In the genomic region with DNA sequence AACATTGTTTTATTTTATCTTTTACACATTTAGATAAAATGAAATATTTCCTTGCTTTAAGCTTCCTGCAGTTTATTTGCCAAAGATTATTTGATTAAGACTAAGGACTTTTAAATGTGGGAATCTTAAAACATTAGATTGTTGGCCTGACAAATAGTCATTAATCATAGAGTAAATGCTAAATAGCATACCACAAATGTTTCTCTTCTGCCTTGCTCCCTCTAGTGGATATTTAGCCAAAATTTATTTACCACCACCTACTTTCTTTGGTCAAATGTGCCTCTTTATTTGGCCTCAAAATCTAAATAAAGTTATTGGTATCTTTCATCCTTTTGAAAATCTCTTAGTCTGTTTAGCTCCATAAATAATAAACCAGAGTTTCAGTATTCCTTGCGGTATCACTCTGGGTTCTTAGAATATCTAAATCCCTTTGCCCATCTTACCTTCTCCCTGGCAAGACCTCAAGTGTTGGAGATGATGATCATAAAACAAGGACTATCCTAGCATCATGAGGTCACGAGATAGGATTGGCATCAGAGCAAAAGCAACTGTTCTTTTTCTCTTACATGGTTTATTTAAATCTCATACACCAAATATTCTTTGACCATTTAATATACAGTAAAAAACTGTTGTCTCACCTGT, we compare ENCODE assay signal across 8 cellular contexts.
DNase-seq lines count a peak whose midpoint lies in the region; ATAC-seq and TF ChIP-seq lines count a peak whose summit lies in the region.

No MANE protein-coding gene starts in this region.

- WGBS in mesendoderm (ENCODE audit: extremely low coverage, insufficient coverage, low lambda C conversion rate): no CpG with 5 or more reads among the region's 2 CpGs

- no peak overlapping the region for H3K18ac ChIP-seq in mesendoderm (ENCODE audit: low read length)

- H3K27ac ChIP-seq in HEK293 (ENCODE audit: extremely low read depth, low read depth, low read length): no peak overlapping the region
- H3K27ac ChIP-seq in mesendoderm (ENCODE audit: low read depth, low read length): no peak overlapping the region

- no peak overlapping the region for H2BK15ac ChIP-seq in mesendoderm (replicated peaks; ENCODE audit: low read depth)

- H2AK5ac ChIP-seq in mesendoderm (ENCODE audit: low read length): no peak overlapping the region

- CTCF ChIA-PET in HEK293 (lab: Yijun Ruan, JAX): interaction anchor here (0.6 to 2.9 kb wide), 14 partner anchors 8 to 858 kb away, joined by 3 to 22 read pairs (median 3); no protein-coding TSS in a partner anchor

- H3K4me1 ChIP-seq in HEK293 (ENCODE audit: control insufficient read depth, insufficient read depth, low read length): no peaks in the 10 kb centered on the region
- no peaks in the 10 kb centered on the region for H3K4me1 ChIP-seq in mesendoderm (ENCODE audit: control insufficient read depth, low read depth, low read length)

- H3K9me3 ChIP-seq in HEK293 (ENCODE audit: control insufficient read depth, insufficient read depth, low read depth, low read length): no peaks in the 10 kb centered on the region

- no peak overlapping the region for H3K56ac ChIP-seq in mesendoderm (ENCODE audit: low read length)

- H3K4me3 ChIP-seq in HEK293 (ENCODE audit: low read depth, low read length) (no peak overlapping the region), choroid plexus epithelial cell (ENCODE audit: low read depth, low read length) (no peak overlapping the region), mesendoderm (ENCODE audit: low read length) (no peak overlapping the region)

- ATAC-seq in GM19467 (IDR thresholded peaks at IDR 0.05; ENCODE audit: unreplicated experiment): no peak
- ATAC-seq in GM21737 (IDR thresholded peaks at IDR 0.05; ENCODE audit: unreplicated experiment): no peak

- H3K27me3 ChIP-seq in mesendoderm (ENCODE audit: insufficient read depth, low read length, poor library complexity): no peaks in the 10 kb centered on the region

- H3K36me3 ChIP-seq in HEK293 (ENCODE audit: control insufficient read depth in 2 of 2, insufficient read depth in 1 of 2, low read length in 2 of 2) (peaks cover 5 to 13% of the 10 kb centered on the region in 2 experiments; a peak in 2 of 3 replicates), mesendoderm (ENCODE audit: control insufficient read depth, insufficient read depth, low read length) (no peaks in the 10 kb centered on the region)

- H4K8ac ChIP-seq in mesendoderm (ENCODE audit: low read depth, low read length): no peak overlapping the region

- H3K79me2 ChIP-seq in mesendoderm (ENCODE audit: control insufficient read depth, insufficient read depth, low read length): no peaks in the 10 kb centered on the region

- TF ChIP-seq CTCF in HEK293 (tag by site-specific recombination; IDR thresholded peaks at IDR 0.05): no peak
- TF ChIP-seq CTCF in choroid plexus epithelial cell (conservative IDR thresholded peaks at IDR 0.05; ENCODE audit: low read depth, low read length): peak; percentile 59

- H3K79me1 ChIP-seq in mesendoderm (ENCODE audit: low read length): no peaks in the 10 kb centered on the region

- H2BK5ac ChIP-seq in mesendoderm (ENCODE audit: low read length): no peak overlapping the region

- no peak overlapping the region for H3K23ac ChIP-seq in mesendoderm (ENCODE audit: low read length)

- H3K9ac ChIP-seq in mesendoderm (ENCODE audit: low read length): no peak overlapping the region

- POLR2A ChIA-PET in HEK293 (lab: Yijun Ruan, JAX): no interaction called here

- no peak overlapping the region for H3K4me2 ChIP-seq in mesendoderm (ENCODE audit: low read length)

- H4K5ac ChIP-seq in mesendoderm (ENCODE audit: low read length): no peak overlapping the region

- no peak overlapping the region for H3K4ac ChIP-seq in mesendoderm (ENCODE audit: low read depth, low read length)

- DNase-seq in DMS 273 (lab: John Stamatoyannopoulos, UW; ENCODE audit: unreplicated experiment): peak; percentile 54
- peak; percentile 33 for DNase-seq in NCI-H2227 treated with DMSO at 0.1 percent for 48 hours (lab: John Stamatoyannopoulos, UW)
- peak; percentile 70 for DNase-seq in choroid plexus epithelial cell (ENCODE audit: low read depth)
- DNase-seq in mesendoderm: peak; percentile 48
- no peak for DNase-seq in stimulated activated CD4-positive, alpha-beta T cell treated with anti-CD3 and anti-CD28 coated beads, Interleukin-2, amount 100 ng/mL, for 24 hours

- H2BK120ac ChIP-seq in mesendoderm (ENCODE audit: low read depth, low read length): no peak overlapping the region

TF ChIP-seq in HEK293, 187 proteins besides CTCF, POLR2A, EP300 and RAD21:
- TF ChIP-seq ZNF571 (tag by site-specific recombination; IDR thresholded peaks at IDR 0.05) (no peak), ZNF624 (tag by site-specific recombination; IDR thresholded peaks at IDR 0.05) (no peak), HOXC10 (CRISPR knock-in tag; IDR thresholded peaks at IDR 0.05) (no peak), SCRT1 (tag by site-specific recombination; IDR thresholded peaks at IDR 0.05; ENCODE audit: borderline replicate concordance) (no peak), HOXA7 (CRISPR knock-in tag; IDR thresholded peaks at IDR 0.05; ENCODE audit: borderline replicate concordance) (no peak), ZNF654 (tag by site-specific recombination; IDR thresholded peaks at IDR 0.05; ENCODE audit: low read depth) (peak; percentile 69), ZNF433 (tag by site-specific recombination; IDR thresholded peaks at IDR 0.05; ENCODE audit: low read depth) (no peak), ZNF138 (tag by site-specific recombination; IDR thresholded peaks at IDR 0.05; ENCODE audit: borderline replicate concordance) (no peak), ZNF223 (tag by site-specific recombination; IDR thresholded peaks at IDR 0.05) (no peak), REST (tag by site-specific recombination; IDR thresholded peaks at IDR 0.05) (no peak), ZNF146 (tag by site-specific recombination; IDR thresholded peaks at IDR 0.05) (no peak), ZNF660 (tag by site-specific recombination; IDR thresholded peaks at IDR 0.05) (peak; percentile 96), ZNF366 (tag by site-specific recombination; conservative IDR thresholded peaks at IDR 0.05) (no peak), PRDM1 (tag by site-specific recombination; IDR thresholded peaks at IDR 0.05) (no peak), ZNF596 (tag by site-specific recombination; IDR thresholded peaks at IDR 0.05) (no peak)
- TF ChIP-seq, protein P1, sequence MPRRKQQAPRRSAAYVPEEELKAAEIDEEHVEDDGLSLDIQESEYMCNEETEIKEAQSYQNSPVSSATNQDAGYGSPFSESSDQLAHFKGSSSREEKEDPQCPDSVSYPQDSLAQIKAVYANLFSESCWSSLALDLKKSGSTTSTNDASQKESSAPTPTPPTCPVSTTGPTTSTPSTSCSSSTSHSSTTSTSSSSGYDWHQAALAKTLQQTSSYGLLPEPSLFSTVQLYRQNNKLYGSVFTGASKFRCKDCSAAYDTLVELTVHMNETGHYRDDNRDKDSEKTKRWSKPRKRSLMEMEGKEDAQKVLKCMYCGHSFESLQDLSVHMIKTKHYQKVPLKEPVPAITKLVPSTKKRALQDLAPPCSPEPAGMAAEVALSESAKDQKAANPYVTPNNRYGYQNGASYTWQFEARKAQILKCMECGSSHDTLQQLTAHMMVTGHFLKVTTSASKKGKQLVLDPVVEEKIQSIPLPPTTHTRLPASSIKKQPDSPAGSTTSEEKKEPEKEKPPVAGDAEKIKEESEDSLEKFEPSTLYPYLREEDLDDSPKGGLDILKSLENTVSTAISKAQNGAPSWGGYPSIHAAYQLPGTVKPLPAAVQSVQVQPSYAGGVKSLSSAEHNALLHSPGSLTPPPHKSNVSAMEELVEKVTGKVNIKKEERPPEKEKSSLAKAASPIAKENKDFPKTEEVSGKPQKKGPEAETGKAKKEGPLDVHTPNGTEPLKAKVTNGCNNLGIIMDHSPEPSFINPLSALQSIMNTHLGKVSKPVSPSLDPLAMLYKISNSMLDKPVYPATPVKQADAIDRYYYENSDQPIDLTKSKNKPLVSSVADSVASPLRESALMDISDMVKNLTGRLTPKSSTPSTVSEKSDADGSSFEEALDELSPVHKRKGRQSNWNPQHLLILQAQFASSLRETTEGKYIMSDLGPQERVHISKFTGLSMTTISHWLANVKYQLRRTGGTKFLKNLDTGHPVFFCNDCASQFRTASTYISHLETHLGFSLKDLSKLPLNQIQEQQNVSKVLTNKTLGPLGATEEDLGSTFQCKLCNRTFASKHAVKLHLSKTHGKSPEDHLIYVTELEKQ (tag by site-specific recombination; IDR thresholded peaks at IDR 0.05; ENCODE audit: borderline replicate concordance): no peak

Comparison
In these comparisons a context has a peak if more than half of its experiments do, and no peak if none do; other contexts are left out.
1. DNase-seq: peak in DMS 273 (single experiment), NCI-H2227 treated with DMSO at 0.1 percent for 48 hours (single experiment), choroid plexus epithelial cell (single experiment) and mesendoderm (single experiment); none in stimulated activated CD4-positive, alpha-beta T cell treated with anti-CD3 and anti-CD28 coated beads, Interleukin-2, amount 100 ng/mL, for 24 hours (0 of 2).